24 cellular contexts compared by ENCODE assay signal in genomic region chr10:85408388-85408787, GRCh38.
"Had no signal": no experiment of that assay in that cellular context is flagged by ENCODE, and none has a peak within 500 bp of the region (broad histone marks: within the 10 kb centered on the region; RNA-seq: fewer than 3 reads in every experiment).

No MANE protein-coding gene starts in this region.

- H3K27me3 Mint-ChIP-seq: dendritic cell treated with granulocyte-macrophage colony-stimulating factor and Interleukin-4, amounts not matched to agents 40 ng/mL and 50 ng/mL, for 4 days had no signal

- H3K27ac ChIP-seq: colonic mucosa, coronary artery, dorsolateral prefrontal cortex, epithelial cell of prostate, esophagus muscularis mucosa, esophagus squamous epithelium, foreskin keratinocyte, gastrocnemius medialis, gastroesophageal sphincter, heart left ventricle, heart right ventricle had no signal

- DNase-seq: colonic mucosa; cortex of kidney; dermis blood vessel endothelial cell; dorsolateral prefrontal cortex; effector CD4-positive, alpha-beta T cell; effector CD8-positive, alpha-beta T cell; effector memory CD4-positive, alpha-beta T cell; endodermal cell; erythroblast; esophagus squamous epithelium; foreskin fibroblast; foreskin keratinocyte; foreskin melanocyte; gastrocnemius medialis; glutamatergic neuron; head of caudate nucleus; heart left ventricle; heart right ventricle had no signal

- H3K9me3 ChIP-seq: colonic mucosa, esophagus squamous epithelium, gastrocnemius medialis had no signal

- H3K4me3 ChIP-seq: colonic mucosa, coronary artery, dorsolateral prefrontal cortex, esophagus muscularis mucosa, esophagus squamous epithelium, gastrocnemius medialis, gastroesophageal sphincter, heart left ventricle, heart right ventricle had no signal

- H3K4me1 ChIP-seq: colonic mucosa, esophagus muscularis mucosa, esophagus squamous epithelium, foreskin keratinocyte, gastrocnemius medialis, gastroesophageal sphincter, heart left ventricle, heart right ventricle had no signal

- H3K4me3 Mint-ChIP-seq: dendritic cell treated with granulocyte-macrophage colony-stimulating factor and Interleukin-4, amounts not matched to agents 40 ng/mL and 50 ng/mL, for 4 days; endodermal cell had no signal

- ATAC-seq: esophagus mucosa, foreskin keratinocyte, gastrocnemius medialis, gastroesophageal sphincter, heart left ventricle, heart right ventricle had no signal

- H3K36me3 ChIP-seq: colonic mucosa, esophagus muscularis mucosa, esophagus squamous epithelium, gastrocnemius medialis, gastroesophageal sphincter, heart left ventricle, heart right ventricle had no signal

- H3K27me3 ChIP-seq: colonic mucosa, esophagus muscularis mucosa, esophagus squamous epithelium, foreskin keratinocyte, gastrocnemius medialis, gastroesophageal sphincter, heart left ventricle, heart right ventricle had no signal

- H3K27ac Mint-ChIP-seq: dendritic cell treated with granulocyte-macrophage colony-stimulating factor and Interleukin-4, amounts not matched to agents 40 ng/mL and 50 ng/mL, for 4 days; endodermal cell had no signal
